Comparison of ENCODE assay signal across 8 cellular contexts in the genomic region with DNA sequence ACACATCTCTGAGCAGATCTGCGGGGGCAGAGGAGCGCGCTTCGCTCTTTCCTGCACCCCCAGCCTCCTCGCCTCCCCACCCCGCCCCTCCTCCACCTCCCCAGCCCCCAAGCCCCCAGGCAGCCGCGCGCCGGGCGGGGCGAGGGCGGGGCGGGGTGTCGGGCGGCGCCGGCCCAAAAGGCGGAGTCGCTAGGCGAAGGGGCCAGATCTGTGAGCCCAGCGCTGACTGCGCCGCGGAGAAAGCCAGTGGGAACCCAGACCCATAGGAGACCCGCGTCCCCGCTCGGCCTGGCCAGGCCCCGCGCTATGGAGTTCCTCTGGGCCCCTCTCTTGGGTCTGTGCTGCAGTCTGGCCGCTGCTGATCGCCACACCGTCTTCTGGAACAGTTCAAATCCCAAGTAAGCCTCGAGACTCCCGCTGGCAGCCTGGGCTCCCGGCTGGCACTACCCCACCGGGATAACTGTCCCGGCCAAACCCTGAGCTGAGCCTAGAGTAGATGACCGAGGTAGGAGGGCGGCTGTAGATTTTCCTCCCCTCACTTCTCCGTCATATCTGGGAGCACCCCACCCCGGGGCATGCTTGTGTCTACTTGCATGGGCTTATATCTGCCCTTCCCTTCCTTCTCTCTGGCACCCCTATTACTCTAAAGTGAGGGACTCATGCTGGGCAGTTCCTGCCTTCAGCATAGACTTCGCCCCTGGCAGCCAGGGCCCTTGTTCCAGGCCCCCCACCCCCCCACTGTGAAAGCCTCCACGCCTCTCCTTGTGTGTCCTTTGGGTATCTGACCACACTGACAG.
DNase-seq lines count a peak whose midpoint lies in the region; FAIRE-seq and TF ChIP-seq lines count a peak whose summit lies in the region.

A gene with protein sequence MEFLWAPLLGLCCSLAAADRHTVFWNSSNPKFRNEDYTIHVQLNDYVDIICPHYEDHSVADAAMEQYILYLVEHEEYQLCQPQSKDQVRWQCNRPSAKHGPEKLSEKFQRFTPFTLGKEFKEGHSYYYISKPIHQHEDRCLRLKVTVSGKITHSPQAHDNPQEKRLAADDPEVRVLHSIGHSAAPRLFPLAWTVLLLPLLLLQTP (plus strand): TSS at position 205 of the 797 bp plus-strand sequence. CDS start 102 bp downstream, at position 307.

- peak; percentile 75 for DNase-seq in NCI-H2227 (lab: John Stamatoyannopoulos, UW; ENCODE audit: unreplicated experiment)
- DNase-seq in activated T-helper 1 cell treated with Interleukin-2 at 50 U/mL for 16 hours (ENCODE audit: low read depth), result peak; percentile 27
- peak; percentile 16 for DNase-seq in fibroblast of gingiva (ENCODE audit: low read depth)
- peak in 43 of 49 donors; percentile 37 to 94 (median 69) for DNase-seq in substantia nigra (lab: John Stamatoyannopoulos, UW)
- DNase-seq in D721Med (ENCODE audit: insufficient read length, low spot score), result no peak
- DNase-seq in NCI-H187 (lab: John Stamatoyannopoulos, UW), result no peak

- TF ChIP-seq CTCF in D721Med (IDR thresholded peaks at IDR 0.05; ENCODE audit: insufficient read depth, missing control alignments), result no peak

- H3K4me1 ChIP-seq in ES-I3 (ENCODE audit: insufficient read depth, low read length) (peaks cover 28% of the 10 kb centered on the region), mucosa of stomach (ENCODE audit: control insufficient read depth, insufficient read depth, low read length) (peaks cover 61% of the 10 kb centered on the region)

- H3K27me3 ChIP-seq in mucosa of stomach (ENCODE audit: control insufficient read depth, insufficient read depth, low read length), result no peaks in the 10 kb centered on the region

- H3K9ac ChIP-seq in ES-I3 (ENCODE audit: low read depth, low read length) (peak within 1 kb of the TSS; percentile 55), mucosa of stomach (ENCODE audit: low read length) (peak within 1 kb of the TSS; percentile 96)

- H3K4me3 ChIP-seq in mucosa of stomach (ENCODE audit: low read length), result peak within 1 kb of the TSS; percentile 90

- H3K9me3 ChIP-seq in ES-I3 (ENCODE audit: control insufficient read depth, insufficient read depth, low read length), result no peaks in the 10 kb centered on the region
- H3K9me3 ChIP-seq in mucosa of stomach (ENCODE audit: control insufficient read depth, low read length), result no peaks in the 10 kb centered on the region

- peak within 1 kb of the TSS; percentile 99 for H3K27ac ChIP-seq in substantia nigra (ENCODE audit: low read depth, low read length, poor library complexity, severe bottlenecking)

- no peaks in the 10 kb centered on the region for H3K36me3 ChIP-seq in ES-I3 (ENCODE audit: insufficient read depth, low read length)
- peaks cover 4% of the 10 kb centered on the region for H3K36me3 ChIP-seq in mucosa of stomach (ENCODE audit: control insufficient read depth, insufficient read depth, low read length)

- FAIRE-seq in D721Med (lab: Jason Lieb, UNC), result no peak

Comparison
In these comparisons a context has a peak if more than half of its experiments do, and no peak if none do; other contexts are left out.
1. DNase-seq: peak in NCI-H2227 (single experiment), activated T-helper 1 cell treated with Interleukin-2 at 50 U/mL for 16 hours (single experiment), fibroblast of gingiva (single experiment) and substantia nigra (43 of 49); none in D721Med (single experiment) and NCI-H187 (0 of 2).